10 cellular contexts compared by ENCODE assay signal in the genomic region with DNA sequence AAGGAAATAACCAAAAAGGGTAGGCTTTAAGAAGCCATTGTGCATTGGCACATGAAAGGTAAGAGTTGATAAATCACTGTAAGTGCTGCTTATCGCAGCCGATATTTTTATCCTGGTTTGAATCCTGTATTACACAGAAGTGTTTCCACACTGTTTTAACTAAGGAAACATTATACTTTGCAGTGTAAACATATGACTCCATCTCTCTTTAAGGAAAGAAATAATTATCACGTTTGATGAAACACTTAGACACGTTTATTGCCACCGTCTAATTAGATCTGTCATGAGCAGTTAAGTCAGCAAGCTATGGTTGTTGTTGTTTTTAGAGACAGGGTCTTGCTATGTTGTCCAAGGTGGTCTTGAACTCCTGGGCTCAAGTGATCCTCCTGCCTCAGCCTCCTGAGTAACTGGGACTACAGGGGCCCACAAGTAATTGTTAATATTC.
DNase-seq lines count a peak whose midpoint lies in the region; ATAC-seq and TF ChIP-seq lines count a peak whose summit lies in the region.
"Had no signal": no experiment of that assay in that cellular context is flagged by ENCODE, and none has a peak within 500 bp of the region (broad histone marks: within the 10 kb centered on the region; RNA-seq: fewer than 3 reads in every experiment).

No MANE protein-coding gene starts in this region.

- H3K9me3 Mint-ChIP-seq in CD4-positive, alpha-beta T cell = no peaks in the 10 kb centered on the region
- H3K9me3 Mint-ChIP-seq in IgD-negative memory B cell (no peaks in the 10 kb centered on the region), nephron (no peaks in the 10 kb centered on the region)
- peaks cover 3% of the 10 kb centered on the region for H3K9me3 Mint-ChIP-seq in activated naive CD8-positive, alpha-beta T cell treated with anti-CD3 and anti-CD28 coated beads, Interleukin-2, amount 10 ng/mL, durations not matched to agents 7 days and 5 days

- H3K27ac ChIP-seq in CD4-positive, alpha-beta T cell (ENCODE audit: low read depth, low read length) = peak overlapping the region; percentile 92
- H3K27ac ChIP-seq in brain microvascular endothelial cell = no peak overlapping the region

- H3K27me3 Mint-ChIP-seq in CD4-positive, alpha-beta T cell = no peaks in the 10 kb centered on the region
- H3K27me3 Mint-ChIP-seq in IgD-negative memory B cell = peaks cover 1% of the 10 kb centered on the region
- no peaks in the 10 kb centered on the region for H3K27me3 Mint-ChIP-seq in activated naive CD8-positive, alpha-beta T cell treated with anti-CD3 and anti-CD28 coated beads, Interleukin-2, amount 10 ng/mL, durations not matched to agents 7 days and 5 days
- H3K27me3 Mint-ChIP-seq in nephron (ENCODE audit: low read depth) = no peaks in the 10 kb centered on the region

- H3K36me3 Mint-ChIP-seq in CD4-positive, alpha-beta T cell (ENCODE audit: low read depth) = peaks cover 57% of the 10 kb centered on the region
- H3K36me3 Mint-ChIP-seq in IgD-negative memory B cell (peaks cover 2% of the 10 kb centered on the region), nephron (ENCODE audit: low read depth) (no peaks in the 10 kb centered on the region)
- H3K36me3 Mint-ChIP-seq in activated naive CD8-positive, alpha-beta T cell treated with anti-CD3 and anti-CD28 coated beads, Interleukin-2, amount 10 ng/mL, durations not matched to agents 7 days and 5 days = peaks cover 34% of the 10 kb centered on the region

- no peak for TF ChIP-seq CTCF in CD4-positive, alpha-beta T cell (IDR thresholded peaks at IDR 0.05)
- TF ChIP-seq CTCF in nephron (IDR thresholded peaks at IDR 0.05; ENCODE audit: unreplicated experiment in 3 of 3) (no peak), brain microvascular endothelial cell (IDR thresholded peaks at IDR 0.05; ENCODE audit: low read depth, low read length, missing control alignments) (no peak)

- peaks cover 79% of the 10 kb centered on the region for H3K4me1 Mint-ChIP-seq in CD4-positive, alpha-beta T cell (ENCODE audit: low read depth)
- peaks cover 51 to 66% (median 54%) of the 10 kb centered on the region in 3 donors for H3K4me1 Mint-ChIP-seq in IgD-negative memory B cell
- H3K4me1 Mint-ChIP-seq in activated naive CD8-positive, alpha-beta T cell treated with anti-CD3 and anti-CD28 coated beads, Interleukin-2, amount 10 ng/mL, durations not matched to agents 7 days and 5 days = peaks cover 56% of the 10 kb centered on the region
- peaks cover 4% of the 10 kb centered on the region for H3K4me1 Mint-ChIP-seq in nephron

- H3K4me3 Mint-ChIP-seq in CD4-positive, alpha-beta T cell = peak overlapping the region; percentile 99
- H3K4me3 Mint-ChIP-seq in IgD-negative memory B cell = peak overlapping the region; percentile 93 to 99 (median 98)
- peak overlapping the region; percentile 100 for H3K4me3 Mint-ChIP-seq in activated naive CD8-positive, alpha-beta T cell treated with anti-CD3 and anti-CD28 coated beads, Interleukin-2, amount 10 ng/mL, durations not matched to agents 7 days and 5 days
- H3K4me3 Mint-ChIP-seq in nephron = peak overlapping the region; percentile 61 to 91 (median 66)

- no peaks in the 10 kb centered on the region for H3K27me3 ChIP-seq in CD4-positive, alpha-beta T cell (ENCODE audit: control insufficient read depth, insufficient read depth, low read length)
- no peaks in the 10 kb centered on the region for H3K27me3 ChIP-seq in brain microvascular endothelial cell (replicated peaks)

- H3K27ac Mint-ChIP-seq in CD4-positive, alpha-beta T cell = peak overlapping the region; percentile 97
- peak overlapping the region; percentile 69 to 95 (median 89) for H3K27ac Mint-ChIP-seq in IgD-negative memory B cell
- H3K27ac Mint-ChIP-seq in activated naive CD8-positive, alpha-beta T cell treated with anti-CD3 and anti-CD28 coated beads, Interleukin-2, amount 10 ng/mL, durations not matched to agents 7 days and 5 days = peak overlapping the region; percentile 86
- H3K27ac Mint-ChIP-seq in nephron = no peak overlapping the region

- CTCF ChIA-PET in CD4-positive, alpha-beta T cell (lab: Charles Lee) = interaction anchor here (0.9 to 3.8 kb wide), 7 partner anchors 19 to 282 kb away, joined by 3 to 10 read pairs (median 4); a partner anchor contains a TSS

- in situ Hi-C loops in brain microvascular endothelial cell (cut with HindIII; ENCODE audit: low pct_ligation_motif_present, low sequenced_read_pairs) = no loop called here

- H3K4me3 ChIP-seq in brain microvascular endothelial cell (ENCODE audit: low read depth, low read length) = no peak overlapping the region

- POLR2A ChIA-PET in CD4-positive, alpha-beta T cell (lab: Charles Lee) = interaction anchor here (0.6 to 7.8 kb wide), 18 partner anchors 8 to 246 kb away, joined by 3 to 116 read pairs (median 4); a partner anchor contains a TSS
- POLR2A ChIA-PET in activated naive CD8-positive, alpha-beta T cell treated with anti-CD3 and anti-CD28 coated beads, Interleukin-2, amount 10 ng/mL, durations not matched to agents 7 days and 5 days (lab: Charles Lee) = interaction anchor here (1.1 to 10.1 kb wide), 9 partner anchors 14 to 199 kb away, joined by 3 to 127 read pairs (median 4); a partner anchor contains a TSS

- H3K9me3 ChIP-seq in CD4-positive, alpha-beta T cell (ENCODE audit: control insufficient read depth, low read length) = no peaks in the 10 kb centered on the region

- ATAC-seq in CD4-positive, alpha-beta T cell (ENCODE audit: poor library complexity) = no peak
- ATAC-seq in activated naive CD8-positive, alpha-beta T cell treated with anti-CD3 and anti-CD28 coated beads, Interleukin-2, amount 10 ng/mL, durations not matched to agents 7 days and 5 days (ENCODE audit: low read depth) = no peak
- ATAC-seq in GM19467 (IDR thresholded peaks at IDR 0.05; ENCODE audit: unreplicated experiment) = no peak

- DNase-seq in CD4-positive, alpha-beta T cell = no peak
- no peak for DNase-seq in activated naive CD8-positive, alpha-beta T cell treated with anti-CD3 and anti-CD28 coated beads, Interleukin-2, amount 10 ng/mL, durations not matched to agents 7 days and 5 days
- no peak for DNase-seq in stimulated activated CD8-positive, alpha-beta memory T cell treated with anti-CD3 and anti-CD28 coated beads, Interleukin-4, amount 100 ng/mL, for 48 hours
- DNase-seq in brain microvascular endothelial cell (no peak), occipital lobe (lab: John Stamatoyannopoulos, UW) (no peak)
- DNase-seq: GDM1, NCI-H226 had no signal

- intact Hi-C loops in CD4-positive, alpha-beta T cell (cut with DNase I, micrococcal nuclease) = loop anchor here in 1 of 2 experiments (1.0 to 5.0 kb wide), 2 partner anchors 8 to 72 kb away; no protein-coding TSS in a partner anchor

- H3K36me3 ChIP-seq in brain microvascular endothelial cell (replicated peaks) = no peaks in the 10 kb centered on the region

Comparison
In these comparisons a context has a peak if more than half of its experiments do, and no peak if none do; other contexts are left out.
1. H3K27ac Mint-ChIP-seq: peak in CD4-positive, alpha-beta T cell (single experiment), IgD-negative memory B cell (3 of 3) and activated naive CD8-positive, alpha-beta T cell treated with anti-CD3 and anti-CD28 coated beads, Interleukin-2, amount 10 ng/mL, durations not matched to agents 7 days and 5 days (single experiment); none in nephron (0 of 3).
2. Peak in every context shown above with its lines, with median percentiles within 50 percentile points of each other: H3K4me3 Mint-ChIP-seq.